Comparison of ENCODE assay signal across 1 cellular context in genomic region chr11:921921-922678, GRCh38.
TF ChIP-seq lines count a peak whose summit lies in the region.

No MANE protein-coding gene starts in this region.

TF ChIP-seq in HepG2, 621 proteins besides CTCF, POLR2A, EP300 and RAD21 (continued from another document):
- TF ChIP-seq THRA (CRISPR knock-in tag; IDR thresholded peaks at IDR 0.05; ENCODE audit: borderline replicate concordance): 0 out of 2 replicates have a peak, but pooled peaks have one; percentile 32
- no peak for TF ChIP-seq ZNF501 (CRISPR knock-in tag; IDR thresholded peaks at IDR 0.05)
- no peak for TF ChIP-seq HOXA3 (CRISPR knock-in tag; IDR thresholded peaks at IDR 0.05)
- TF ChIP-seq SALL2 (CRISPR knock-in tag; IDR thresholded peaks at IDR 0.05): no peak
- TF ChIP-seq ZNF619 (CRISPR knock-in tag; IDR thresholded peaks at IDR 0.05): 0 out of 2 replicates have a peak, but pooled peaks have one; percentile 21
- TF ChIP-seq AKAP8 (CRISPR knock-in tag; IDR thresholded peaks at IDR 0.05): 0 out of 2 replicates have a peak, but pooled peaks have one; percentile 31
- peak; percentile 35; the same call in 1 of the 2 replicates for TF ChIP-seq ZNF263 (CRISPR knock-in tag; IDR thresholded peaks at IDR 0.05)
- TF ChIP-seq KDM1A (CRISPR knock-in tag; IDR thresholded peaks at IDR 0.05): no peak
- TF ChIP-seq ZNF124 (CRISPR knock-in tag; IDR thresholded peaks at IDR 0.05): 0 out of 2 replicates have a peak, but pooled peaks have one; percentile 7
- TF ChIP-seq MYC (CRISPR knock-in tag; IDR thresholded peaks at IDR 0.05; ENCODE audit: borderline replicate concordance): peak; percentile 33; the same call in 1 of the 2 replicates
- 0 out of 2 replicates have a peak, but pooled peaks have one; percentile 9 for TF ChIP-seq CBFB (CRISPR knock-in tag; IDR thresholded peaks at IDR 0.05)
- TF ChIP-seq SOX5 (CRISPR knock-in tag; IDR thresholded peaks at IDR 0.05; ENCODE audit: borderline replicate concordance): peak; percentile 19; the same call in 1 of the 2 replicates
- no peak for TF ChIP-seq E2F2 (CRISPR knock-in tag; IDR thresholded peaks at IDR 0.05; ENCODE audit: borderline replicate concordance)
- TF ChIP-seq ZNF12 (CRISPR knock-in tag; IDR thresholded peaks at IDR 0.05): no peak
- peak; percentile 73; the same call in 1 of the 2 replicates for TF ChIP-seq ZNF691 (CRISPR knock-in tag; IDR thresholded peaks at IDR 0.05; ENCODE audit: borderline replicate concordance, low read depth)
- TF ChIP-seq MLX (CRISPR knock-in tag; IDR thresholded peaks at IDR 0.05): 0 out of 2 replicates have a peak, but pooled peaks have one; percentile 24
- peak; percentile 85 for TF ChIP-seq PATZ1 (CRISPR knock-in tag; IDR thresholded peaks at IDR 0.05)
